Comparison of ENCODE assay signal across 1 cellular context in the genomic region with DNA sequence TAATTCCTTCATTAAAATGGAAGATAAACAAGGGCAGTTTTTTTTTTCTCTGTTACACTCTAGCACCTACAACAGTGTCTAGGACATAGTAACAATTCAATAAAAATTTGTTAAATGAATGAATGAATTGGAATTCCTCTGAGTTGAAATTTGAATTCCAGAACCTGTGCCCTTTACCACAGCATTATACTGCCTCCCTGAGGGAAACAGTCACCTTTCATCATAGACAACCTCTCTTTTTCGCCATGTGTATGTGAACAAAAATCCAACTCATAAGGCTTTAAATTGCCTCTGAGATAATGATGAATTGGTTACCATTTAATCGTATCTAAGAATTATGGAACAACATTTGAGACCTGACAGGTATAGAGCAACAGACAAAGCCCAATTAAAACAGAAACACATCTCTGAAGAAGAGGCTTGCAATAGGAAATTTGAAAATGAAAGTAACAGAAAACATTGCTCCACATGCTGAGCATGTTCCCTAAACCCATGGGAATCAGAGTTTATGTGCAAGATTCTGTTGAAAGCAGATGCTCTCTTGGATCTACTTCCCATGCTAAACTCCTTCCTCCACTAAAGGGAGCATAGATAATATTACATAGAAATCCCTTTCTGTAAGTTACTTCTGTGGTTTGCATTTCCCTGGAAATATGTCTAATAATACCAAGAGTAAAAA.
TF ChIP-seq lines count a peak whose summit lies in the region.

No MANE protein-coding gene starts in this region.

TF ChIP-seq in GM23338, 12 proteins besides CTCF, POLR2A, EP300 and RAD21:
- TF ChIP-seq, protein P1, sequence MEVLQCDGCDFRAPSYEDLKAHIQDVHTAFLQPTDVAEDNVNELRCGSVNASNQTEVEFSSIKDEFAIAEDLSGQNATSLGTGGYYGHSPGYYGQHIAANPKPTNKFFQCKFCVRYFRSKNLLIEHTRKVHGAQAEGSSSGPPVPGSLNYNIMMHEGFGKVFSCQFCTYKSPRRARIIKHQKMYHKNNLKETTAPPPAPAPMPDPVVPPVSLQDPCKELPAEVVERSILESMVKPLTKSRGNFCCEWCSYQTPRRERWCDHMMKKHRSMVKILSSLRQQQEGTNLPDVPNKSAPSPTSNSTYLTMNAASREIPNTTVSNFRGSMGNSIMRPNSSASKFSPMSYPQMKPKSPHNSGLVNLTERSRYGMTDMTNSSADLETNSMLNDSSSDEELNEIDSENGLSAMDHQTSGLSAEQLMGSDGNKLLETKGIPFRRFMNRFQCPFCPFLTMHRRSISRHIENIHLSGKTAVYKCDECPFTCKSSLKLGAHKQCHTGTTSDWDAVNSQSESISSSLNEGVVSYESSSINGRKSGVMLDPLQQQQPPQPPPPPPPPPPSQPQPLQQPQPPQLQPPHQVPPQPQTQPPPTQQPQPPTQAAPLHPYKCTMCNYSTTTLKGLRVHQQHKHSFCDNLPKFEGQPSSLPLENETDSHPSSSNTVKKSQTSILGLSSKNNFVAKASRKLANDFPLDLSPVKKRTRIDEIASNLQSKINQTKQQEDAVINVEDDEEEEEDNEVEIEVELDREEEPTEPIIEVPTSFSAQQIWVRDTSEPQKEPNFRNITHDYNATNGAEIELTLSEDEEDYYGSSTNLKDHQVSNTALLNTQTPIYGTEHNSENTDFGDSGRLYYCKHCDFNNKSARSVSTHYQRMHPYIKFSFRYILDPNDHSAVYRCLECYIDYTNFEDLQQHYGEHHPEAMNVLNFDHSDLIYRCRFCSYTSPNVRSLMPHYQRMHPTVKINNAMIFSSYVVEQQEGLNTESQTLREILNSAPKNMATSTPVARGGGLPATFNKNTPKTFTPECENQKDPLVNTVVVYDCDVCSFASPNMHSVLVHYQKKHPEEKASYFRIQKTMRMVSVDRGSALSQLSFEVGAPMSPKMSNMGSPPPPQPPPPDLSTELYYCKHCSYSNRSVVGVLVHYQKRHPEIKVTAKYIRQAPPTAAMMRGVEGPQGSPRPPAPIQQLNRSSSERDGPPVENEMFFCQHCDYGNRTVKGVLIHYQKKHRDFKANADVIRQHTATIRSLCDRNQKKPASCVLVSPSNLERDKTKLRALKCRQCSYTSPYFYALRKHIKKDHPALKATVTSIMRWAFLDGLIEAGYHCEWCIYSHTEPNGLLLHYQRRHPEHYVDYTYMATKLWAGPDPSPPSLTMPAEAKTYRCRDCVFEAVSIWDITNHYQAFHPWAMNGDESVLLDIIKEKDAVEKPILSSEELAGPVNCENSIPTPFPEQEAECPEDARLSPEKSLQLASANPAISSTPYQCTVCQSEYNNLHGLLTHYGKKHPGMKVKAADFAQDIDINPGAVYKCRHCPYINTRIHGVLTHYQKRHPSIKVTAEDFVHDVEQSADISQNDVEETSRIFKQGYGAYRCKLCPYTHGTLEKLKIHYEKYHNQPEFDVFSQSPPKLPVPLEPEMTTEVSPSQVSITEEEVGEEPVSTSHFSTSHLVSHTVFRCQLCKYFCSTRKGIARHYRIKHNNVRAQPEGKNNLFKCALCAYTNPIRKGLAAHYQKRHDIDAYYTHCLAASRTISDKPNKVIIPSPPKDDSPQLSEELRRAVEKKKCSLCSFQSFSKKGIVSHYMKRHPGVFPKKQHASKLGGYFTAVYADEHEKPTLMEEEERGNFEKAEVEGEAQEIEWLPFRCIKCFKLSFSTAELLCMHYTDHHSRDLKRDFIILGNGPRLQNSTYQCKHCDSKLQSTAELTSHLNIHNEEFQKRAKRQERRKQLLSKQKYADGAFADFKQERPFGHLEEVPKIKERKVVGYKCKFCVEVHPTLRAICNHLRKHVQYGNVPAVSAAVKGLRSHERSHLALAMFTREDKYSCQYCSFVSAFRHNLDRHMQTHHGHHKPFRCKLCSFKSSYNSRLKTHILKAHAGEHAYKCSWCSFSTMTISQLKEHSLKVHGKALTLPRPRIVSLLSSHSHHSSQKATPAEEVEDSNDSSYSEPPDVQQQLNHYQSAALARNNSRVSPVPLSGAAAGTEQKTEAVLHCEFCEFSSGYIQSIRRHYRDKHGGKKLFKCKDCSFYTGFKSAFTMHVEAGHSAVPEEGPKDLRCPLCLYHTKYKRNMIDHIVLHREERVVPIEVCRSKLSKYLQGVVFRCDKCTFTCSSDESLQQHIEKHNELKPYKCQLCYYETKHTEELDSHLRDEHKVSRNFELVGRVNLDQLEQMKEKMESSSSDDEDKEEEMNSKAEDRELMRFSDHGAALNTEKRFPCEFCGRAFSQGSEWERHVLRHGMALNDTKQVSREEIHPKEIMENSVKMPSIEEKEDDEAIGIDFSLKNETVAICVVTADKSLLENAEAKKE (CRISPR knock-in tag; IDR thresholded peaks at IDR 0.05) = no peak
- TF ChIP-seq POLR2AphosphoS5 (IDR thresholded peaks at IDR 0.05; ENCODE audit: low read depth) (no peak), EZH2phosphoT487 (IDR thresholded peaks at IDR 0.05; ENCODE audit: unreplicated experiment) (no peak), EZH2 (IDR thresholded peaks at IDR 0.05; ENCODE audit: low read depth, unreplicated experiment) (no peak), ZNF114 (CRISPR knock-in tag; IDR thresholded peaks at IDR 0.05) (no peak)
